Comparison of ENCODE assay signal across 1 cellular context in genomic region chr2:28389399-28390240, GRCh38.
TF ChIP-seq lines count a peak whose summit lies in the region.

No MANE protein-coding gene starts in this region.

TF ChIP-seq in HepG2, 621 proteins besides CTCF, POLR2A, EP300 and RAD21 (continued from another document and continues in another):
- TF ChIP-seq ZNF367 (CRISPR knock-in tag; IDR thresholded peaks at IDR 0.05; ENCODE audit: borderline replicate concordance) (0 out of 2 replicates have a peak, but pooled peaks have one; percentile 14), ZNF644 (CRISPR knock-in tag; IDR thresholded peaks at IDR 0.05; ENCODE audit: low read depth) (0 out of 2 replicates have a peak, but pooled peaks have one; percentile 23), ZNF354B (CRISPR knock-in tag; IDR thresholded peaks at IDR 0.05) (peak; percentile 61; the same call in 1 of the 2 replicates), ZNF576 (CRISPR knock-in tag; IDR thresholded peaks at IDR 0.05) (no peak), MXI1 (IDR thresholded peaks at IDR 0.05; ENCODE audit: borderline replicate concordance, low read depth, low read length) (0 out of 3 replicates have a peak, but pooled peaks have one; percentile 9), ZMYM4 (CRISPR knock-in tag; IDR thresholded peaks at IDR 0.05) (0 out of 2 replicates have a peak, but pooled peaks have one; percentile 21), MTA3 (CRISPR knock-in tag; IDR thresholded peaks at IDR 0.05) (no peak), PAX8 (CRISPR knock-in tag; IDR thresholded peaks at IDR 0.05; ENCODE audit: borderline replicate concordance) (no peak), NONO (IDR thresholded peaks at IDR 0.05) (no peak), NONO (CRISPR knock-in tag; conservative IDR thresholded peaks at IDR 0.05) (peak; percentile 35), ZNF598 (CRISPR knock-in tag; IDR thresholded peaks at IDR 0.05; ENCODE audit: borderline replicate concordance) (no peak), NR2F6 (IDR thresholded peaks at IDR 0.05) (no peak), NR2F6 (CRISPR knock-in tag; IDR thresholded peaks at IDR 0.05) (peak; percentile 28; the same call in 1 of the 2 replicates), SOX5 (CRISPR knock-in tag; IDR thresholded peaks at IDR 0.05; ENCODE audit: borderline replicate concordance) (no peak), REST (IDR thresholded peaks at IDR 0.05; ENCODE audit: borderline replicate concordance in 1 of 2, low read depth in 1 of 2, low read length in 2 of 2) (no peak), POLR2AphosphoS2 (IDR thresholded peaks at IDR 0.05; ENCODE audit: low read depth, low read length) (no peak), FOSL1 (CRISPR knock-in tag; IDR thresholded peaks at IDR 0.05; ENCODE audit: borderline replicate concordance) (no peak), DR1 (CRISPR knock-in tag; IDR thresholded peaks at IDR 0.05) (no peak), ZNF142 (CRISPR knock-in tag; IDR thresholded peaks at IDR 0.05) (no peak), ZNF543 (CRISPR knock-in tag; IDR thresholded peaks at IDR 0.05) (no peak), CCAR2 (optimal IDR thresholded peaks at IDR 0.05; ENCODE audit: low read depth, low read length) (no peak), PATZ1 (CRISPR knock-in tag; IDR thresholded peaks at IDR 0.05) (peak; percentile 71), MAZ (IDR thresholded peaks at IDR 0.05; ENCODE audit: borderline replicate concordance, low read depth, low read length) (no peak), MAZ (CRISPR knock-in tag; IDR thresholded peaks at IDR 0.05; ENCODE audit: low read depth) (0 out of 2 replicates have a peak, but pooled peaks have one; percentile 24), ZHX2 (IDR thresholded peaks at IDR 0.05; ENCODE audit: low read depth) (no peak), ZHX2 (CRISPR knock-in tag; IDR thresholded peaks at IDR 0.05; ENCODE audit: borderline replicate concordance) (no peak), MTF2 (CRISPR knock-in tag; IDR thresholded peaks at IDR 0.05; ENCODE audit: borderline replicate concordance) (peak; percentile 55; the same call in 1 of the 2 replicates), TEAD3 (CRISPR knock-in tag; optimal IDR thresholded peaks at IDR 0.05; ENCODE audit: borderline replicate concordance) (peak; percentile 24), ZNF501 (CRISPR knock-in tag; IDR thresholded peaks at IDR 0.05) (0 out of 2 replicates have a peak, but pooled peaks have one; percentile 28), PHF21A (CRISPR knock-in tag; IDR thresholded peaks at IDR 0.05) (peak; percentile 49), GZF1 (CRISPR knock-in tag; IDR thresholded peaks at IDR 0.05) (no peak)
- TF ChIP-seq, protein P1, sequence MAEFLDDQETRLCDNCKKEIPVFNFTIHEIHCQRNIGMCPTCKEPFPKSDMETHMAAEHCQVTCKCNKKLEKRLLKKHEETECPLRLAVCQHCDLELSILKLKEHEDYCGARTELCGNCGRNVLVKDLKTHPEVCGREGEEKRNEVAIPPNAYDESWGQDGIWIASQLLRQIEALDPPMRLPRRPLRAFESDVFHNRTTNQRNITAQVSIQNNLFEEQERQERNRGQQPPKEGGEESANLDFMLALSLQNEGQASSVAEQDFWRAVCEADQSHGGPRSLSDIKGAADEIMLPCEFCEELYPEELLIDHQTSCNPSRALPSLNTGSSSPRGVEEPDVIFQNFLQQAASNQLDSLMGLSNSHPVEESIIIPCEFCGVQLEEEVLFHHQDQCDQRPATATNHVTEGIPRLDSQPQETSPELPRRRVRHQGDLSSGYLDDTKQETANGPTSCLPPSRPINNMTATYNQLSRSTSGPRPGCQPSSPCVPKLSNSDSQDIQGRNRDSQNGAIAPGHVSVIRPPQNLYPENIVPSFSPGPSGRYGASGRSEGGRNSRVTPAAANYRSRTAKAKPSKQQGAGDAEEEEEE (CRISPR knock-in tag; IDR thresholded peaks at IDR 0.05; ENCODE audit: borderline replicate concordance): 0 out of 2 replicates have a peak, but pooled peaks have one; percentile 52
- TF ChIP-seq, protein P2, sequence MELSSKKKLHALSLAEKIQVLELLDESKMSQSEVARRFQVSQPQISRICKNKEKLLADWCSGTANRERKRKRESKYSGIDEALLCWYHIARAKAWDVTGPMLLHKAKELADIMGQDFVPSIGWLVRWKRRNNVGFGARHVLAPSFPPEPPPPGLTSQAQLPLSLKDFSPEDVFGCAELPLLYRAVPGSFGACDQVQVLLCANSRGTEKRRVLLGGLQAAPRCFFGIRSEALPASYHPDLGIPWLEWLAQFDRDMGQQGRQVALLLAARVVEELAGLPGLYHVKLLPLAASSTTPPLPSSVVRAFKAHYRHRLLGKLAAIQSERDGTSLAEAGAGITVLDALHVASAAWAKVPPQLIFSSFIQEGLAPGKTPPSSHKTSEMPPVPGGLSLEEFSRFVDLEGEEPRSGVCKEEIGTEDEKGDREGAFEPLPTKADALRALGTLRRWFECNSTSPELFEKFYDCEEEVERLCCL (CRISPR knock-in tag; IDR thresholded peaks at IDR 0.05; ENCODE audit: borderline replicate concordance): 0 out of 2 replicates have a peak, but pooled peaks have one; percentile 34
